ENCODE assay signal across 8 cellular contexts in genomic region chr3:20039765-20040475, GRCh38. TPM values are rescaled to one million over a fixed set of nuclear protein-coding genes. Genes with fewer than 3 reads are reported as not detected.
DNase-seq lines count a peak whose midpoint lies in the region; ATAC-seq and TF ChIP-seq lines count a peak whose summit lies in the region.

Gene KAT2B, plus strand, starts transcription at chr3:20040446. Its CDS starts 32 bp downstream, at chr3:20040478.

- peak; percentile 94 for TF ChIP-seq CTCF in CD14-positive monocyte (IDR thresholded peaks at IDR 0.05)
- peak; percentile 66 for TF ChIP-seq CTCF in OCI-LY3 (IDR thresholded peaks at IDR 0.05; ENCODE audit: low read depth, low read length)

- peak within 1 kb of the TSS; percentile 95 to 96 for H3K4me3 Mint-ChIP-seq in CD14-positive monocyte

- H4K20me1 ChIP-seq in OCI-LY3 (ENCODE audit: insufficient read depth, low read length): peaks cover 9% of the 10 kb centered on the region; the same call in 1 of the 2 replicates

- peak within 1 kb of the TSS; percentile 88 for H3K4me2 ChIP-seq in OCI-LY3 (ENCODE audit: low read length)

- H3K4me3 ChIP-seq in OCI-LY3 (ENCODE audit: low read length) (peak within 1 kb of the TSS; percentile 80), muscle layer of colon (ENCODE audit: low read depth in 1 of 2, low read length in 2 of 2) (peak within 1 kb of the TSS; percentile 86 to 95)

- H3K27ac Mint-ChIP-seq in CD14-positive monocyte: peak within 1 kb of the TSS; percentile 90 to 96 (median 94)

- H3K4me1 ChIP-seq in OCI-LY3 (ENCODE audit: low read length) (peaks cover 30% of the 10 kb centered on the region), muscle layer of colon (ENCODE audit: insufficient read depth, low read length) (peaks cover 41% of the 10 kb centered on the region)

- ATAC-seq in HG03460 (IDR thresholded peaks at IDR 0.05; ENCODE audit: unreplicated experiment): peak; percentile 50

- peak within 1 kb of the TSS; percentile 76 for H3K27ac ChIP-seq in OCI-LY3 (ENCODE audit: low read length)
- H3K27ac ChIP-seq in muscle layer of colon (ENCODE audit: low read depth, low read length): peak within 1 kb of the TSS; percentile 95

- no peaks in the 10 kb centered on the region for H3K27me3 ChIP-seq in OCI-LY3 (ENCODE audit: low read depth, low read length)
- no peaks in the 10 kb centered on the region for H3K27me3 ChIP-seq in muscle layer of colon (ENCODE audit: control insufficient read depth in 1 of 2, insufficient read depth in 2 of 2, low read length in 2 of 2)

- H3K27me3 Mint-ChIP-seq in CD14-positive monocyte (ENCODE audit: low read depth in 3 of 3): peaks cover 0 to 2% (median 0%) of the 10 kb centered on the region in 3 donors

- peak; percentile 53 for TF ChIP-seq POLR2A in erythroblast (IDR thresholded peaks at IDR 0.05; ENCODE audit: low read length)

- peaks cover 0 to 3% (median 0%) of the 10 kb centered on the region in 7 donors for H3K9me3 Mint-ChIP-seq in CD14-positive monocyte

- H3K9me3 ChIP-seq in OCI-LY3 (ENCODE audit: insufficient read depth, low read length) (no peaks in the 10 kb centered on the region), muscle layer of colon (ENCODE audit: low read length) (no peaks in the 10 kb centered on the region)

- intact Hi-C loops in CD14-positive monocyte (cut with micrococcal nuclease): loop anchor here (5.0 to 10.0 kb wide), 5 partner anchors 37 to 147 kb away; partner anchors contain the start of genes RAB5A (in 2 of the 2) and SGO1 (in 2 of the 2)

- peak within 1 kb of the TSS; percentile 89 for H2AFZ ChIP-seq in OCI-LY3 (ENCODE audit: low read depth, low read length)

- peak; percentile 74 for DNase-seq in CD14-positive monocyte (ENCODE audit: low spot score)
- DNase-seq in GM19240 (ENCODE audit: insufficient read length, low spot score): peak; percentile 57
- DNase-seq in activated T-cell treated with anti-CD3 and anti-CD28 coated beads, Interleukin-2, amount 50 U/mL, for 1 hour: peak; percentile 89
- peak; percentile 89 to 93 for DNase-seq in erythroblast (lab: John Stamatoyannopoulos, UW)
- DNase-seq in stimulated activated CD8-positive, alpha-beta memory T cell treated with anti-CD3 and anti-CD28 coated beads, Interleukin-7, amount 100 ng/mL, for 4 hours (ENCODE audit: low read depth in 2 of 2): peak; percentile 68 to 81

- H3K36me3 ChIP-seq in OCI-LY3 (replicated peaks; ENCODE audit: low read depth, low read length): no peaks in the 10 kb centered on the region
- no peaks in the 10 kb centered on the region for H3K36me3 ChIP-seq in muscle layer of colon (ENCODE audit: insufficient read depth, low read length)

- H3K4me1 Mint-ChIP-seq in CD14-positive monocyte: peaks cover 48% of the 10 kb centered on the region

- H3K36me3 Mint-ChIP-seq in CD14-positive monocyte: no peaks in the 10 kb centered on the region

- peak within 1 kb of the TSS; percentile 84 for H3K9ac ChIP-seq in OCI-LY3 (ENCODE audit: low read length)
- peak within 1 kb of the TSS; percentile 75 for H3K9ac ChIP-seq in muscle layer of colon (ENCODE audit: low read length)

- H3K79me2 ChIP-seq in OCI-LY3 (ENCODE audit: low read length): peaks cover 15% of the 10 kb centered on the region

RNA-seq across cellular contexts. Expression of gene KAT2B, which starts in this region (rescaled TPM):
- polyA plus RNA-seq in CD14-positive monocyte: 1 to 10 TPM; 2.7 to 3.5 TPM

Comparison
In these comparisons a context has a peak if more than half of its experiments do, and no peak if none do; other contexts are left out.
1. Peak in every context shown above with its lines: DNase-seq, ATAC-seq, H3K4me3 ChIP-seq and H3K27ac ChIP-seq.